Comparison of ENCODE assay signal across 14 cellular contexts in the genomic region with DNA sequence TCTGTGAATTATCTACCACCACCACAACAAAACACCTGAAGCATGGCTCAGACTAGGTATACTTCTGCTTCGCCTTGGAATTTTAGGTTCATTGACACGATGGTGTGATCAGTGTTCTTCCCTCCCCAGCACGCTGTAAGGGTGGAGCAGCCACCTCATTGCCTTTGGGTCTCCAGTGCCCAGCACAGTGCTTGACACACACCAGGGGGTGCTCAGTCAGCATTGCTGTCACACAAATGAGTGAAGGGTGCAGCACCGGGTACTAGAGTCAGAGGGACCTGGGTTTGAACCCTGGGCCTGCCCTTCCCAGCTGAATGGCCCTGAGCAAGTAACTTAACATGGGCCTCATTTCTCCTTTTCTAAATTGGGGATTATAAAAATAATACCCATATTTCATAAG. TPM values are rescaled to one million over a fixed set of nuclear protein-coding genes. Genes with fewer than 3 reads are reported as not detected.
DNase-seq lines count a peak whose midpoint lies in the region; ATAC-seq, FAIRE-seq and TF ChIP-seq lines count a peak whose summit lies in the region.
"Had no signal": no experiment of that assay in that cellular context is flagged by ENCODE, and none has a peak within 500 bp of the region (broad histone marks: within the 10 kb centered on the region; RNA-seq: fewer than 3 reads in every experiment).

No MANE protein-coding gene starts in this region.

- no peaks in the 10 kb centered on the region for H3K27me3 ChIP-seq in left ventricle myocardium inferior (ENCODE audit: low read depth)
- no peaks in the 10 kb centered on the region for H3K27me3 ChIP-seq in esophagus squamous epithelium
- no peaks in the 10 kb centered on the region for H3K27me3 ChIP-seq in vagina
- H3K27me3 ChIP-seq: foreskin keratinocyte had no signal

- no peaks in the 10 kb centered on the region for H3K9me3 ChIP-seq in left ventricle myocardium inferior (replicated peaks)
- no peaks in the 10 kb centered on the region for H3K9me3 ChIP-seq in esophagus squamous epithelium
- no peaks in the 10 kb centered on the region for H3K9me3 ChIP-seq in vagina

- no peak for FAIRE-seq in GM12892 (lab: Jason Lieb, UNC)
- FAIRE-seq: TTC549 had no signal

- ATAC-seq in left ventricle myocardium superior (no peak), sciatic nerve (no peak)
- ATAC-seq: foreskin keratinocyte had no signal

- H3K4me3 ChIP-seq in left ventricle myocardium inferior (no peak overlapping the region), esophagus squamous epithelium (no peak overlapping the region), vagina (no peak overlapping the region)

- H3K4me1 ChIP-seq in left ventricle myocardium inferior (peaks cover 82% of the 10 kb centered on the region), esophagus squamous epithelium (peaks cover 51 to 89% (median 69%) of the 10 kb centered on the region in 3 donors), vagina (peaks cover 87% of the 10 kb centered on the region)

- H3K27ac ChIP-seq in left ventricle myocardium inferior (replicated peaks) (peak overlapping the region; percentile 90), esophagus squamous epithelium (peak overlapping the region; percentile 73 to 94 (median 85)), vagina (peak overlapping the region; percentile 92)
- H3K27ac ChIP-seq: foreskin keratinocyte had no signal

- 80 to 90% methylated on average over 4 of the region's 4 CpGs for WGBS in esophagus squamous epithelium, 2 donors

- intact Hi-C loops in left ventricle myocardium inferior (cut with micrococcal nuclease) (no loop called here), left ventricle myocardium superior (cut with micrococcal nuclease) (no loop called here), esophagus squamous epithelium (cut with DNase I) (no loop called here), sciatic nerve (cut with DNase I) (no loop called here), vagina (cut with DNase I) (no loop called here)

- H3K36me3 ChIP-seq in left ventricle myocardium inferior (no peaks in the 10 kb centered on the region), esophagus squamous epithelium (no peaks in the 10 kb centered on the region), vagina (no peaks in the 10 kb centered on the region)

- TF ChIP-seq CTCF in left ventricle myocardium inferior (IDR thresholded peaks at IDR 0.05; ENCODE audit: borderline replicate concordance) = no peak
- no peak for TF ChIP-seq CTCF in esophagus squamous epithelium (IDR thresholded peaks at IDR 0.05)
- no peak for TF ChIP-seq CTCF in vagina (IDR thresholded peaks at IDR 0.05)

- DNase-seq in left ventricle myocardium inferior = no peak
- no peak for DNase-seq in left ventricle myocardium superior
- no peak for DNase-seq in esophagus squamous epithelium (lab: John Stamatoyannopoulos, UW)
- peak; percentile 58 for DNase-seq in sciatic nerve (ENCODE audit: low spot score)
- DNase-seq in vagina (ENCODE audit: extremely low spot score in 2 of 2) = no peak
- DNase-seq in GM12892 (ENCODE audit: insufficient read length) = no peak
- DNase-seq in GDM1 (lab: John Stamatoyannopoulos, UW) = no peak
- no peak for DNase-seq in T-helper 2 cell
- DNase-seq: activated CD4-positive, alpha-beta memory T cell treated with anti-CD3 and anti-CD28 coated beads for 36 hours; Calu3; effector memory CD4-positive, alpha-beta T cell; stimulated activated CD4-positive, alpha-beta T cell treated with anti-CD3 and anti-CD28 coated beads, Interleukin-2, amount 100 ng/mL, for 48 hours had no signal

- TF ChIP-seq POLR2A in esophagus squamous epithelium (IDR thresholded peaks at IDR 0.05) (no peak), vagina (IDR thresholded peaks at IDR 0.05) (no peak), GM12892 (IDR thresholded peaks at IDR 0.05; ENCODE audit: low read depth, low read length) (no peak)

RNA-seq across cellular contexts. Expression of gene ANGPTL2, which starts 9.9 kb away (rescaled TPM):
- total RNA-seq in left ventricle myocardium inferior (35.7 TPM), left ventricle myocardium superior (27.4 TPM), esophagus squamous epithelium (10 to 100 TPM in 1 of 4 donors, 1 to 10 TPM in 3; 2.4 to 24.6 (median 7.6) TPM), sciatic nerve (46.4 TPM), vagina (65.8 TPM)
- polyA plus RNA-seq in GM12892 (2012; ENCODE audit: missing spikeins) = 0.11 TPM
- total RNA-seq: activated CD4-positive, alpha-beta memory T cell treated with anti-CD3 and anti-CD28 coated beads for 36 hours; Calu3 had no signal
